Comparison of ENCODE assay signal across 13 cellular contexts in genomic region chr1:160374701-160375443, GRCh38. TPM values are rescaled to one million over a fixed set of nuclear protein-coding genes. Genes with fewer than 3 reads are reported as not detected.
DNase-seq lines count a peak whose midpoint lies in the region; ATAC-seq and TF ChIP-seq lines count a peak whose summit lies in the region.
"Had no signal": no experiment of that assay in that cellular context is flagged by ENCODE, and none has a peak within 500 bp of the region (broad histone marks: within the 10 kb centered on the region; RNA-seq: fewer than 3 reads in every experiment).

No MANE protein-coding gene starts in this region.

- H3K27ac Mint-ChIP-seq in type B pancreatic cell, result no peak overlapping the region

- H3K4me3 Mint-ChIP-seq in type B pancreatic cell, result no peak overlapping the region

- H3K9me3 Mint-ChIP-seq in type B pancreatic cell, result no peaks in the 10 kb centered on the region

- peaks cover 13% of the 10 kb centered on the region for H3K4me1 Mint-ChIP-seq in type B pancreatic cell (ENCODE audit: unreplicated experiment)

- peak overlapping the region; percentile 8 for H3K27ac ChIP-seq in angular gyrus (ENCODE audit: low read depth, low read length)
- H3K27ac ChIP-seq: upper lobe of right lung had no signal

- H3K36me3 Mint-ChIP-seq in type B pancreatic cell, result no peaks in the 10 kb centered on the region

- peaks cover 22% of the 10 kb centered on the region for H3K27me3 Mint-ChIP-seq in type B pancreatic cell

- TF ChIP-seq CTCF in type B pancreatic cell (conservative IDR thresholded peaks at IDR 0.05), result no peak

- no peak for ATAC-seq in HG03097 (IDR thresholded peaks at IDR 0.05; ENCODE audit: low FRiP score, unreplicated experiment)

- DNase-seq in SKM-1 treated with dmso at 0.1 percent for 144 hours (lab: John Stamatoyannopoulos, UW; ENCODE audit: unreplicated experiment) (peak; percentile 53), SKM-1 (lab: John Stamatoyannopoulos, UW; ENCODE audit: unreplicated experiment) (no peak), iPS-NIHi11 (ENCODE audit: low spot score) (peak; percentile 56), type B pancreatic cell (ENCODE audit: extremely low spot score, unreplicated experiment) (peak; percentile 65), NCI-H2196 treated with DMSO at 0.1 percent for 48 hours (lab: John Stamatoyannopoulos, UW; ENCODE audit: unreplicated experiment) (no peak), globus pallidus (ENCODE audit: low spot score) (no peak)
- DNase-seq: amniotic stem cell, kidney, psoas muscle had no signal

RNA-seq across cellular contexts. Expression of gene NHLH1, which starts 8.0 kb away (rescaled TPM):
- 0.48 and 2.2 TPM in 2 replicates for total RNA-seq in type B pancreatic cell (ENCODE audit: low replicate concordance)
- total RNA-seq: epithelial cell of proximal tubule, upper lobe of right lung had no signal

RNA-seq across cellular contexts. Expression of gene VANGL2, which starts 25.5 kb away (rescaled TPM):
- total RNA-seq in type B pancreatic cell (ENCODE audit: low replicate concordance), result 19.8 and 67.3 TPM in 2 replicates

RNA-seq across cellular contexts. Expression of gene NCSTN, which starts 31.7 kb away (rescaled TPM):
- 103 and 104 TPM in 2 replicates for total RNA-seq in type B pancreatic cell (ENCODE audit: low replicate concordance)

RNA-seq across cellular contexts. Expression of gene COPA, which starts 31.8 kb away (rescaled TPM):
- total RNA-seq in type B pancreatic cell (ENCODE audit: low replicate concordance), result 174 and 226 TPM in 2 replicates

Comparison
In these comparisons a context has a peak if more than half of its experiments do, and no peak if none do; other contexts are left out.
1. DNase-seq: peak in SKM-1 treated with dmso at 0.1 percent for 144 hours (single experiment), iPS-NIHi11 (single experiment) and type B pancreatic cell (single experiment); none in SKM-1 (single experiment), NCI-H2196 treated with DMSO at 0.1 percent for 48 hours (single experiment) and globus pallidus (single experiment).